27 cellular contexts compared by ENCODE assay signal in genomic region chr10:97003151-97003803, GRCh38.
"Had no signal": no experiment of that assay in that cellular context is flagged by ENCODE, and none has a peak within 500 bp of the region (broad histone marks: within the 10 kb centered on the region; RNA-seq: fewer than 3 reads in every experiment).

No MANE protein-coding gene starts in this region.

- H3K27ac ChIP-seq: brain microvascular endothelial cell, coronary artery, WERI-Rb-1 had no signal

- DNase-seq: activated B cell treated with CpG ODN at 0.5 μM for 24 hours; activated CD4-positive, alpha-beta memory T cell treated with anti-CD3 and anti-CD28 coated beads for 36 hours; activated CD4-positive, alpha-beta T cell treated with anti-CD3 and anti-CD28 coated beads for 48 hours; activated CD4-positive, alpha-beta T cell treated with anti-CD3 and anti-CD28 coated beads, Interleukin-2, amount 50 U/mL, for 1 hour; activated CD8-positive, alpha-beta T cell treated with anti-CD3 and anti-CD28 coated beads, Interleukin-2, amount 10 ng/mL, durations not matched to agents 7 days and 5 days; activated effector memory CD4-positive, alpha-beta T cell treated with Interleukin-2 at 50 U/mL for 16 hours; activated gamma-delta T cell treated with Interleukin-2 at 50 U/mL for 16 hours; activated naive CD4-positive, alpha-beta T cell treated with anti-CD3 and anti-CD28 coated beads, Interleukin-2, amount 50 U/mL, for 16 hours; activated naive CD4-positive, alpha-beta T cell treated with Interleukin-2 at 50 U/mL for 16 hours; activated T-cell treated with anti-CD3 and anti-CD28 coated beads, Interleukin-2, amount 50 U/mL, for 4 hours; amniotic stem cell; anterior cingulate cortex; brain microvascular endothelial cell; dermis blood vessel endothelial cell; effector CD8-positive, alpha-beta T cell; foreskin fibroblast; T-helper 1 cell; T-helper 17 cell; T1000; WERI-Rb-1 had no signal

- H3K4me1 Mint-ChIP-seq: activated B cell treated with CpG ODN at 0.5 μM for 24 hours; activated T-helper 17 cell treated with anti-CD3 and anti-CD28 coated beads, Interleukin-2, amount 50 U/mL, for 72 hours; central memory CD8-positive, alpha-beta T cell; T-helper 17 cell had no signal

- H3K27ac Mint-ChIP-seq: activated B cell treated with CpG ODN at 0.5 μM for 24 hours; activated CD4-positive, alpha-beta memory T cell treated with anti-CD3 and anti-CD28 coated beads for 36 hours; activated CD8-positive, alpha-beta T cell treated with anti-CD3 and anti-CD28 coated beads, Interleukin-2, amount 10 ng/mL, durations not matched to agents 7 days and 5 days; activated naive CD8-positive, alpha-beta T cell; activated T-helper 17 cell treated with anti-CD3 and anti-CD28 coated beads, Interleukin-2, amount 50 U/mL, for 72 hours; T-helper 17 cell; T-helper 2 cell treated with Interferon-gamma antibody and Interleukin-4, amounts not matched to agents 5 μg/mL and 100 μg/mL, for 36 hours had no signal

- H3K27me3 ChIP-seq: brain microvascular endothelial cell had no signal

- H3K36me3 ChIP-seq: brain microvascular endothelial cell, WERI-Rb-1 had no signal

- H3K4me3 Mint-ChIP-seq: activated B cell treated with CpG ODN at 0.5 μM for 24 hours; activated CD4-positive, alpha-beta memory T cell treated with anti-CD3 and anti-CD28 coated beads for 36 hours; activated CD8-positive, alpha-beta T cell treated with anti-CD3 and anti-CD28 coated beads, Interleukin-2, amount 10 ng/mL, durations not matched to agents 7 days and 5 days; activated naive CD8-positive, alpha-beta T cell; activated T-cell treated with anti-CD3 and anti-CD28 coated beads, Interleukin-2, amount 50 U/mL, for 4 hours; activated T-helper 17 cell treated with anti-CD3 and anti-CD28 coated beads, Interleukin-2, amount 50 U/mL, for 72 hours; central memory CD8-positive, alpha-beta T cell; T-helper 17 cell; T-helper 2 cell treated with Interferon-gamma antibody and Interleukin-4, amounts not matched to agents 5 μg/mL and 100 μg/mL, for 36 hours had no signal

- H3K4me3 ChIP-seq: coronary artery had no signal

- H3K27me3 Mint-ChIP-seq: activated B cell treated with CpG ODN at 0.5 μM for 24 hours; central memory CD8-positive, alpha-beta T cell had no signal

- ATAC-seq: activated CD4-positive, CD25-positive, alpha-beta regulatory T cell treated with anti-CD3 and anti-CD28 coated beads, Interleukin-2, amount 50 U/mL, for 24 hours; activated CD8-positive, alpha-beta T cell treated with anti-CD3 and anti-CD28 coated beads, Interleukin-2, amount 10 ng/mL, durations not matched to agents 7 days and 5 days; activated T-cell treated with anti-CD3 and anti-CD28 coated beads, Interleukin-2, amount 50 U/mL, for 4 hours; activated T-helper 17 cell treated with anti-CD3 and anti-CD28 coated beads, Interleukin-2, amount 50 U/mL, for 72 hours; esophagus mucosa; T-helper 17 cell had no signal
